Comparison of ENCODE assay signal across 11 cellular contexts in the genomic region with DNA sequence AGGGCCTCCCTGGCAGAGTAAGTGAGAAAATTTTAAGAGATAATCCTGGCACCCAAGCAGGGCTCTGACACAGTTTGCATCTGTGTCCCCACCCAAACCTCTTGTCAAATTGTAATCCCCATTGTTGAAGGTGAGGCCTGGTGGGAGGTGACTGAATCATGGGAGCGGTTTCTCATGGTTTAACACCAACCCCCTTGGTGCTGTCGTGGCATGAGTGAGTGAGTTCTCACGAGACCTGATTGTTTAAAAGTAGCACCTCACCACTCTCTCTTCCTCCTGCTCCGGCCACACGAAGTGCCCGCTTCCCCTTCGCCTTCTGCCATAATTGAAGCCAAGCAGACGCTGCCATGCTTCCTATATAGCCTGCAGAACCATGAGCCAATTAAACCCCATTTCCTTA.
DNase-seq lines count a peak whose midpoint lies in the region; ATAC-seq lines count a peak whose summit lies in the region.
"Had no signal": no experiment of that assay in that cellular context is flagged by ENCODE, and none has a peak within 500 bp of the region (broad histone marks: within the 10 kb centered on the region; RNA-seq: fewer than 3 reads in every experiment).

No MANE protein-coding gene starts in this region.

- intact Hi-C loops in activated CD4-positive, alpha-beta T cell treated with anti-CD3 and anti-CD28 coated beads for 36 hours (cut with DNase I, micrococcal nuclease): no loop called here
- intact Hi-C loops in activated naive CD4-positive, alpha-beta T cell treated with anti-CD3 and anti-CD28 coated beads for 36 hours (cut with micrococcal nuclease): no loop called here

- H3K27me3 Mint-ChIP-seq in activated CD4-positive, alpha-beta T cell treated with anti-CD3 and anti-CD28 coated beads for 36 hours: no peaks in the 10 kb centered on the region
- H3K27me3 Mint-ChIP-seq in stimulated activated naive CD8-positive, alpha-beta T cell treated with anti-CD3 and anti-CD28 coated beads, Interleukin-15, Interleukin-2, amounts not matched to agents 100 ng/mL and 50 ng/mL, for 24 hours: no peaks in the 10 kb centered on the region
- no peaks in the 10 kb centered on the region for H3K27me3 Mint-ChIP-seq in activated naive CD4-positive, alpha-beta T cell treated with anti-CD3 and anti-CD28 coated beads for 36 hours (ENCODE audit: low read depth)

- H3K4me1 Mint-ChIP-seq in activated CD4-positive, alpha-beta T cell treated with anti-CD3 and anti-CD28 coated beads for 36 hours: peaks cover 53% of the 10 kb centered on the region
- peaks cover 74% of the 10 kb centered on the region for H3K4me1 Mint-ChIP-seq in stimulated activated naive CD8-positive, alpha-beta T cell treated with anti-CD3 and anti-CD28 coated beads, Interleukin-15, Interleukin-2, amounts not matched to agents 100 ng/mL and 50 ng/mL, for 24 hours (ENCODE audit: low read depth)
- H3K4me1 Mint-ChIP-seq in activated naive CD4-positive, alpha-beta T cell treated with anti-CD3 and anti-CD28 coated beads for 36 hours (ENCODE audit: low read depth): peaks cover 60% of the 10 kb centered on the region

- ATAC-seq in activated CD4-positive, alpha-beta T cell treated with anti-CD3 and anti-CD28 coated beads for 36 hours: no peak
- peak; percentile 66 for ATAC-seq in HG02870 (IDR thresholded peaks at IDR 0.05; ENCODE audit: unreplicated experiment)

- DNase-seq in activated CD4-positive, alpha-beta T cell treated with anti-CD3 and anti-CD28 coated beads for 36 hours: no peak
- DNase-seq in activated CD4-positive, alpha-beta T cell treated with anti-CD3 and anti-CD28 coated beads for 1 hour: no peak
- DNase-seq in NOMO-1 treated with dmso at 0.1 percent for 144 hours (lab: John Stamatoyannopoulos, UW; ENCODE audit: unreplicated experiment): peak; percentile 35
- DNase-seq in activated CD8-positive, alpha-beta memory T cell treated with anti-CD3 and anti-CD28 coated beads, Interleukin-2, amount 50 U/mL, for 4 hours: no peak
- DNase-seq in activated naive CD4-positive, alpha-beta T cell treated with anti-CD3 and anti-CD28 coated beads for 36 hours: no peak
- no peak for DNase-seq in T-helper 1 cell
- DNase-seq: DMS79, GOT3, NCI-H510A treated with DMSO at 0.1 percent for 48 hours had no signal

- no peaks in the 10 kb centered on the region for H3K9me3 Mint-ChIP-seq in activated CD4-positive, alpha-beta T cell treated with anti-CD3 and anti-CD28 coated beads for 36 hours (ENCODE audit: low read depth)
- H3K9me3 Mint-ChIP-seq in stimulated activated naive CD8-positive, alpha-beta T cell treated with anti-CD3 and anti-CD28 coated beads, Interleukin-15, Interleukin-2, amounts not matched to agents 100 ng/mL and 50 ng/mL, for 24 hours: no peaks in the 10 kb centered on the region
- no peaks in the 10 kb centered on the region for H3K9me3 Mint-ChIP-seq in activated naive CD4-positive, alpha-beta T cell treated with anti-CD3 and anti-CD28 coated beads for 36 hours

- POLR2A ChIA-PET in activated CD4-positive, alpha-beta T cell treated with anti-CD3 and anti-CD28 coated beads for 36 hours (lab: Charles Lee): no interaction called here

- H3K4me3 Mint-ChIP-seq in activated CD4-positive, alpha-beta T cell treated with anti-CD3 and anti-CD28 coated beads for 36 hours: no peak overlapping the region
- peak overlapping the region; percentile 2 for H3K4me3 Mint-ChIP-seq in stimulated activated naive CD8-positive, alpha-beta T cell treated with anti-CD3 and anti-CD28 coated beads, Interleukin-15, Interleukin-2, amounts not matched to agents 100 ng/mL and 50 ng/mL, for 24 hours
- no peak overlapping the region for H3K4me3 Mint-ChIP-seq in activated naive CD4-positive, alpha-beta T cell treated with anti-CD3 and anti-CD28 coated beads for 36 hours

- H3K36me3 Mint-ChIP-seq in activated CD4-positive, alpha-beta T cell treated with anti-CD3 and anti-CD28 coated beads for 36 hours (ENCODE audit: low read depth): peaks cover 1% of the 10 kb centered on the region
- H3K36me3 Mint-ChIP-seq in stimulated activated naive CD8-positive, alpha-beta T cell treated with anti-CD3 and anti-CD28 coated beads, Interleukin-15, Interleukin-2, amounts not matched to agents 100 ng/mL and 50 ng/mL, for 24 hours (ENCODE audit: low read depth): peaks cover 35% of the 10 kb centered on the region
- no peaks in the 10 kb centered on the region for H3K36me3 Mint-ChIP-seq in activated naive CD4-positive, alpha-beta T cell treated with anti-CD3 and anti-CD28 coated beads for 36 hours (ENCODE audit: low read depth)

- CTCF ChIA-PET in activated CD4-positive, alpha-beta T cell treated with anti-CD3 and anti-CD28 coated beads for 36 hours (lab: Charles Lee): no interaction called here
- CTCF ChIA-PET in activated naive CD4-positive, alpha-beta T cell treated with anti-CD3 and anti-CD28 coated beads for 36 hours (lab: Charles Lee): no interaction called here

- H3K27ac Mint-ChIP-seq in activated CD4-positive, alpha-beta T cell treated with anti-CD3 and anti-CD28 coated beads for 36 hours: peak overlapping the region; percentile 15
- peak overlapping the region; percentile 7 for H3K27ac Mint-ChIP-seq in stimulated activated naive CD8-positive, alpha-beta T cell treated with anti-CD3 and anti-CD28 coated beads, Interleukin-15, Interleukin-2, amounts not matched to agents 100 ng/mL and 50 ng/mL, for 24 hours
- H3K27ac Mint-ChIP-seq in activated naive CD4-positive, alpha-beta T cell treated with anti-CD3 and anti-CD28 coated beads for 36 hours: no peak overlapping the region
